In genomic region chr22:18024276-18024939, GRCh38 we compare ENCODE assay signal across 8 cellular contexts. TPM values are rescaled to one million over a fixed set of nuclear protein-coding genes. Genes with fewer than 3 reads are reported as not detected.
DNase-seq lines count a peak whose midpoint lies in the region; ATAC-seq and TF ChIP-seq lines count a peak whose summit lies in the region.

Gene MICAL3 (minus strand): TSS chr22:18024561. CDS start chr22:17906812, 117,749 bp downstream.

- H4K8ac ChIP-seq in trophoblast cell (ENCODE audit: low read depth, low read length): no peak within 1 kb of the TSS

- H3K9me3 Mint-ChIP-seq in T-cell: no peaks in the 10 kb centered on the region

- no peak for DNase-seq in GM12864 (ENCODE audit: low read depth)
- DNase-seq in KBM-7: peak; percentile 68
- DNase-seq in T-cell: peak; percentile 6 to 68 (median 48)
- peak; percentile 44 for DNase-seq in amniotic epithelial cell (ENCODE audit: low read depth)
- peak; percentile 54 to 78 (median 68) for DNase-seq in heart left ventricle
- DNase-seq in trophoblast cell: peak; percentile 47 to 84
- peak; percentile 70 for DNase-seq in upper lobe of right lung
- no peak for DNase-seq in SIG-M5 treated with dmso at 0.1 percent for 504 hours (lab: John Stamatoyannopoulos, UW; ENCODE audit: unreplicated experiment)

- H3K14ac ChIP-seq in trophoblast cell (ENCODE audit: low read length): no peak within 1 kb of the TSS

- H3K27ac Mint-ChIP-seq in T-cell: peak within 1 kb of the TSS in 1 of 2 donors; percentile 73

- ATAC-seq in T-cell (replicated peaks in 1 of 4) (peak; percentile 95 to 98 (median 96)), heart left ventricle (peak in 3 of 4 donors; percentile 66 to 91 (median 87)), upper lobe of right lung (peak; percentile 94)

- intact Hi-C loops in heart left ventricle (cut with DNase I) (loop anchor here in 9 of 10 donors (1.0 to 10.0 kb wide), 9 partner anchors 24 to 197 kb away; partner anchors contain the start of gene PEX26 (in 3 of the 9)), upper lobe of right lung (cut with DNase I) (no loop called here)

- peaks cover 36 to 40% of the 10 kb centered on the region in 2 donors for H3K27me3 Mint-ChIP-seq in T-cell

- no peak within 1 kb of the TSS for H4K12ac ChIP-seq in trophoblast cell (ENCODE audit: low read depth, low read length)

- H3K36me3 ChIP-seq in heart left ventricle: no peaks in the 10 kb centered on the region
- no peaks in the 10 kb centered on the region for H3K36me3 ChIP-seq in trophoblast cell (ENCODE audit: control insufficient read depth in 1 of 2, insufficient read depth in 2 of 2, low read length in 2 of 2)
- H3K36me3 ChIP-seq in upper lobe of right lung: no peaks in the 10 kb centered on the region

- no peak within 1 kb of the TSS for H2BK120ac ChIP-seq in trophoblast cell (ENCODE audit: insufficient read depth, low read length, poor library complexity)

- H4K91ac ChIP-seq in trophoblast cell (ENCODE audit: low read depth, low read length): no peak within 1 kb of the TSS

- peak; percentile 75 for TF ChIP-seq CTCF in GM12864 (IDR thresholded peaks at IDR 0.05; ENCODE audit: low read depth, low read length, missing control alignments)
- TF ChIP-seq CTCF in heart left ventricle (IDR thresholded peaks at IDR 0.05): peak; percentile 27 to 80 (median 64)
- TF ChIP-seq CTCF in upper lobe of right lung (IDR thresholded peaks at IDR 0.05): peak; percentile 47

- no peaks in the 10 kb centered on the region for H3K79me1 ChIP-seq in trophoblast cell (ENCODE audit: low read length)

- peak within 1 kb of the TSS; percentile 85 to 90 (median 90) for H3K4me3 Mint-ChIP-seq in T-cell

- H3K9me3 ChIP-seq in heart left ventricle (no peaks in the 10 kb centered on the region), trophoblast cell (ENCODE audit: insufficient read depth, low read depth, low read length) (no peaks in the 10 kb centered on the region), upper lobe of right lung (no peaks in the 10 kb centered on the region)

- H2BK12ac ChIP-seq in trophoblast cell (ENCODE audit: low read length): no peak within 1 kb of the TSS

- CTCF ChIA-PET in T-cell (lab: Charles Lee): no interaction called here

- POLR2A ChIA-PET in T-cell (lab: Charles Lee): no interaction called here

- H3K4me1 ChIP-seq in heart left ventricle (peaks cover 0 to 35% (median 11%) of the 10 kb centered on the region in 12 donors), trophoblast cell (ENCODE audit: control insufficient read depth in 1 of 2, insufficient read depth in 2 of 2, low read length in 2 of 2) (peaks cover 4 to 12% of the 10 kb centered on the region in 2 experiments), upper lobe of right lung (peaks cover 13% of the 10 kb centered on the region)

- H3K23ac ChIP-seq in trophoblast cell (ENCODE audit: low read length): peak within 1 kb of the TSS; percentile 78

- no peak within 1 kb of the TSS for H3K4ac ChIP-seq in trophoblast cell (ENCODE audit: low read depth, low read length)

- peaks cover 0 to 32% (median 0%) of the 10 kb centered on the region in 9 donors for H3K27me3 ChIP-seq in heart left ventricle
- peaks cover 10% of the 10 kb centered on the region for H3K27me3 ChIP-seq in trophoblast cell (ENCODE audit: insufficient read depth, low read length)
- peaks cover 31% of the 10 kb centered on the region for H3K27me3 ChIP-seq in upper lobe of right lung

- 2% methylated on average over 39 to 56 of the region's 56 CpGs for WGBS in heart left ventricle, 4 donors
- WGBS in trophoblast cell (ENCODE audit: extremely low coverage, insufficient coverage, insufficient read length): 100% methylated on average over 2 of the region's 56 CpGs

- H3K18ac ChIP-seq in trophoblast cell (ENCODE audit: low read length): no peak within 1 kb of the TSS

- H3K4me2 ChIP-seq in trophoblast cell (ENCODE audit: low read length): peak within 1 kb of the TSS; percentile 94

- TF ChIP-seq POLR2A in heart left ventricle (IDR thresholded peaks at IDR 0.05): peak in 1 of 2 donors; percentile 19

- no peaks in the 10 kb centered on the region for H3K79me2 ChIP-seq in trophoblast cell (ENCODE audit: control insufficient read depth, insufficient read depth, low read length, poor library complexity)

- H2BK5ac ChIP-seq in trophoblast cell (ENCODE audit: low read depth, low read length, poor library complexity): no peak within 1 kb of the TSS

- H3K9ac ChIP-seq in trophoblast cell (ENCODE audit: low read length): no peak within 1 kb of the TSS

- H2AFZ ChIP-seq in trophoblast cell (ENCODE audit: insufficient read depth, low read length, poor library complexity): peak within 1 kb of the TSS; percentile 82

- H3K4me1 Mint-ChIP-seq in T-cell: peaks cover 10 to 16% (median 13%) of the 10 kb centered on the region in 3 donors

- H3K27ac ChIP-seq in heart left ventricle: peak within 1 kb of the TSS; percentile 22 to 91 (median 86)
- no peak within 1 kb of the TSS for H3K27ac ChIP-seq in trophoblast cell (ENCODE audit: low read depth, low read length)
- no peak within 1 kb of the TSS for H3K27ac ChIP-seq in upper lobe of right lung

- in situ Hi-C loops in KBM-7 (cut with MboI; ENCODE audit: low pct_unique_long_range_greater_than_20kb, low sequenced_read_pairs): no loop called here

- no peaks in the 10 kb centered on the region for H3K36me3 Mint-ChIP-seq in T-cell

- H2AK5ac ChIP-seq in trophoblast cell (ENCODE audit: low read length): no peak within 1 kb of the TSS

- H3K4me3 ChIP-seq in GM12864 (ENCODE audit: low read depth, low read length) (peak within 1 kb of the TSS; percentile 55), heart left ventricle (peak within 1 kb of the TSS; percentile 56 to 92 (median 72)), trophoblast cell (ENCODE audit: low read depth, low read length) (peak within 1 kb of the TSS; percentile 68), upper lobe of right lung (peak within 1 kb of the TSS; percentile 61)

RNA-seq across cellular contexts. Expression of gene MICAL3, which starts in this region (rescaled TPM):
- total RNA-seq in T-cell (10 to 100 TPM; 19.1 to 37.5 (median 22.3) TPM), heart left ventricle (100 to 1,000 TPM in 5 of 9 donors, 10 to 100 TPM in 4; 41.3 to 125 (median 101) TPM), upper lobe of right lung (31.2 TPM)
- polyA plus RNA-seq in heart left ventricle: 10 to 100 TPM; 45.1 to 51.6 TPM
- 18.1 and 20.6 TPM in 2 replicates for polyA plus RNA-seq in trophoblast cell (2013)

Comparison
In these comparisons a context has a peak if more than half of its experiments do, and no peak if none do; other contexts are left out.
1. DNase-seq: peak in KBM-7 (single experiment), T-cell (34 of 34), amniotic epithelial cell (single experiment), heart left ventricle (5 of 5), trophoblast cell (2 of 2) and upper lobe of right lung (single experiment); none in GM12864 (single experiment) and SIG-M5 treated with dmso at 0.1 percent for 504 hours (single experiment).
2. H3K27ac ChIP-seq: peak in heart left ventricle (12 of 12); none in trophoblast cell (single experiment) and upper lobe of right lung (single experiment).
3. Peak in every context shown above with its lines, with median percentiles within 50 percentile points of each other: H3K4me3 ChIP-seq, CTCF ChIP-seq and ATAC-seq.